In genomic region chr17:58219789-58220183, GRCh38 we compare ENCODE assay signal across 9 cellular contexts. TPM values are rescaled to one million over a fixed set of nuclear protein-coding genes. Genes with fewer than 3 reads are reported as not detected.
DNase-seq lines count a peak whose midpoint lies in the region; ATAC-seq and TF ChIP-seq lines count a peak whose summit lies in the region.
"Had no signal": no experiment of that assay in that cellular context is flagged by ENCODE, and none has a peak within 500 bp of the region (broad histone marks: within the 10 kb centered on the region; RNA-seq: fewer than 3 reads in every experiment).

No MANE protein-coding gene starts in this region.

- peak overlapping the region; percentile 87 for H3K4me2 ChIP-seq in OCI-LY1 (ENCODE audit: low read length)

- TF ChIP-seq CTCF in OCI-LY1 (IDR thresholded peaks at IDR 0.05; ENCODE audit: low read length) (no peak), osteocyte (IDR thresholded peaks at IDR 0.05) (no peak)

- H2AFZ ChIP-seq in OCI-LY1 (ENCODE audit: low read length) = peak overlapping the region; percentile 92

- no peaks in the 10 kb centered on the region for H3K9me2 ChIP-seq in OCI-LY1 (ENCODE audit: low read depth, low read length)

- H3K27me3 ChIP-seq in OCI-LY1 (ENCODE audit: insufficient read depth, low read length) (no peaks in the 10 kb centered on the region), ectodermal cell (ENCODE audit: control insufficient read depth, insufficient read depth, low read length, poor library complexity, severe bottlenecking) (peaks cover 5% of the 10 kb centered on the region)

- H3K27me3 Mint-ChIP-seq in osteocyte (ENCODE audit: unreplicated experiment) = no peaks in the 10 kb centered on the region

- H3K4me1 ChIP-seq in OCI-LY1 (ENCODE audit: insufficient read depth, low read length, severe bottlenecking) (peaks cover 18% of the 10 kb centered on the region), ectodermal cell (ENCODE audit: control insufficient read depth, insufficient read depth, low read length) (no peaks in the 10 kb centered on the region)

- H3K4me3 ChIP-seq in OCI-LY1 (ENCODE audit: low read depth, low read length, poor library complexity, severe bottlenecking) (peak overlapping the region; percentile 67), ectodermal cell (ENCODE audit: insufficient read depth, low read depth, low read length) (peak overlapping the region; percentile 70)

- peak overlapping the region; percentile 69 for H3K9ac ChIP-seq in OCI-LY1 (ENCODE audit: low read length)

- peak overlapping the region; percentile 92 for H3K27ac Mint-ChIP-seq in osteocyte (ENCODE audit: unreplicated experiment)

- no peaks in the 10 kb centered on the region for H4K20me1 ChIP-seq in OCI-LY1 (ENCODE audit: insufficient read depth, low read length)

- ATAC-seq in HG02678 (IDR thresholded peaks at IDR 0.05; ENCODE audit: unreplicated experiment) (no peak), GM18858 (IDR thresholded peaks at IDR 0.05; ENCODE audit: unreplicated experiment) (no peak), GM18517 (IDR thresholded peaks at IDR 0.05; ENCODE audit: unreplicated experiment) (no peak)

- peaks cover 4% of the 10 kb centered on the region for H3K36me3 Mint-ChIP-seq in osteocyte (ENCODE audit: unreplicated experiment)

- no peaks in the 10 kb centered on the region for H3K9me3 Mint-ChIP-seq in osteocyte (ENCODE audit: unreplicated experiment)

- H3K79me2 ChIP-seq in OCI-LY1 (ENCODE audit: insufficient read depth, low read length) = no peaks in the 10 kb centered on the region

- WGBS in ectodermal cell, 2 experiments = 94% methylated on average over 7 of the region's 7 CpGs

- peaks cover 13% of the 10 kb centered on the region for H3K4me1 Mint-ChIP-seq in osteocyte (ENCODE audit: unreplicated experiment)

- peak overlapping the region; percentile 86 for H3K4me3 Mint-ChIP-seq in osteocyte (ENCODE audit: unreplicated experiment)

- H3K27ac ChIP-seq in OCI-LY1 (ENCODE audit: low read depth, low read length, poor library complexity, severe bottlenecking) (peak overlapping the region; percentile 24), ectodermal cell (ENCODE audit: insufficient read depth, low read depth, low read length, poor library complexity, severe bottlenecking) (no peak overlapping the region)

- no peaks in the 10 kb centered on the region for H3F3A ChIP-seq in OCI-LY1 (ENCODE audit: insufficient read depth, low read length)

- H3K36me3 ChIP-seq in OCI-LY1 (ENCODE audit: insufficient read depth, low read length) (no peaks in the 10 kb centered on the region; the same call in 1 of the 2 replicates), ectodermal cell (ENCODE audit: control insufficient read depth, insufficient read depth, low read length) (no peaks in the 10 kb centered on the region)

- no peaks in the 10 kb centered on the region for H3K9me3 ChIP-seq in OCI-LY1 (ENCODE audit: low read length)
- H3K9me3 ChIP-seq in ectodermal cell (ENCODE audit: control insufficient read depth, low read length) = no peaks in the 10 kb centered on the region

- DNase-seq in DMS53 treated with DMSO at 0.1 percent for 48 hours (lab: John Stamatoyannopoulos, UW; ENCODE audit: unreplicated experiment) (peak; percentile 11), osteocyte (ENCODE audit: extremely low spot score, unreplicated experiment) (no peak), superior temporal gyrus (ENCODE audit: extremely low spot score) (no peak)

RNA-seq across cellular contexts. Expression of gene MKS1, which starts 0.7 kb away (rescaled TPM):
- 42.4 TPM for polyA plus RNA-seq in ectodermal cell (2013, experiment 1 of 4)
- 38.3 TPM for polyA plus RNA-seq in ectodermal cell (2013, experiment 2 of 4)
- polyA plus RNA-seq in ectodermal cell (2013, experiment 3 of 4) = 27.8 TPM
- polyA plus RNA-seq in ectodermal cell (2013, experiment 4 of 4) = 31.0 TPM
- 21.5 and 24.1 TPM in 2 replicates for total RNA-seq in osteocyte

RNA-seq across cellular contexts. Expression of gene LPO, which starts 18.6 kb away (rescaled TPM):
- polyA plus RNA-seq in ectodermal cell (2013, experiment 1 of 4) = not detected
- polyA plus RNA-seq in ectodermal cell (2013, experiment 2 of 4) = 0.14 TPM
- not detected for polyA plus RNA-seq in ectodermal cell (2013, experiment 3 of 4)
- polyA plus RNA-seq in ectodermal cell (2013, experiment 4 of 4) = not detected
- total RNA-seq in osteocyte = not detected in 2 replicates
- total RNA-seq: cardiac muscle cell had no signal
- polyA plus RNA-seq: cardiac muscle cell had no signal

RNA-seq across cellular contexts. Expression of gene EPX, which starts 27.3 kb away (rescaled TPM):
- not detected for polyA plus RNA-seq in ectodermal cell (2013, experiment 1 of 4)
- polyA plus RNA-seq in ectodermal cell (2013, experiment 2 of 4) = not detected
- not detected for polyA plus RNA-seq in ectodermal cell (2013, experiment 3 of 4)
- polyA plus RNA-seq in ectodermal cell (2013, experiment 4 of 4) = not detected
- total RNA-seq in osteocyte = not detected in 2 replicates
- total RNA-seq: cardiac muscle cell had no signal
- polyA plus RNA-seq: cardiac muscle cell had no signal

RNA-seq across cellular contexts. Expression of gene OR4D2, which starts 53.0 kb away (rescaled TPM):
- polyA plus RNA-seq in ectodermal cell (2013, experiment 1 of 4) = not detected
- polyA plus RNA-seq in ectodermal cell (2013, experiment 2 of 4) = not detected
- not detected for polyA plus RNA-seq in ectodermal cell (2013, experiment 3 of 4)
- polyA plus RNA-seq in ectodermal cell (2013, experiment 4 of 4) = not detected
- total RNA-seq in osteocyte = not detected in 2 replicates
- total RNA-seq: cardiac muscle cell had no signal
- polyA plus RNA-seq: cardiac muscle cell had no signal
